8 cellular contexts compared by ENCODE assay signal in the genomic region with DNA sequence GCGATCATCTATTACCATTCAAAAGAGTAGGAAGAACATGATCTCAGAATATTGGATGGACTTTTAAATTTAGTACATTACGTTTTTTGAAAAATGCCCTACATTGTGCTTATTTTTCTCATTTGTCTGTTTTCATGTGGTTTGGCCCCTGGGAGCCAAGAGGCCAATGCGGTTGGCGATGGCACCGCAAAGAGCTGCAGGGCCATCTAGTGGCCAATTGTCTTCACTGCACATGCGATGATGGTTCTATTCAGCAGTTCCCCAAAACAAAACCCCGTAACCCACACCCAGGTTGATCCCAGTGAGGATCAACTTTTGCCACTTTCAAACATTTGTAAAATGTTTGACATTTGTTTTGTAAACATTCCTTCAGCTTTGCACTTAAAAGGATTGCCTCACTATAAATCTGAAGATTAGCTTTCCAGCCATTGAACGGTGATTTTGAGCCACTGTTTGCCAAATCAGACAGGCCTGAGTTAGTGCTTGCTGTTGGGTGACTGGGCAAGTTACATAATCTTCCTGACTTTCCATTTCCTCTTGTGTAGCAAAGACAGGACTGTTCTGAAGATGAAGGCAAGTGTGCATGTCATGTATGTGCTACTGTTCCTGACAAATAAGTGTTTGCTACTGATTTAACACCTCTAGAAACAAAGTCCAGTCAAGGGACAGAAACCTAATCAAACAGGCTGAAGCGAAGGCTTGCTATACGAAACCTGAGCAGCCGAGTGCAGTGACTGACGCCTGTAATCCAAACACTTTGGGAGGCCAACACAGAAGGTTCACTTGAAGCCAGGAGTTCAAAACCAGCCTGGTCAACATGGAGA. TPM values are rescaled to one million over a fixed set of nuclear protein-coding genes. Genes with fewer than 3 reads are reported as not detected.
A peak's percentile ranks its signal among the peaks of the same experiment; 100 is the strongest.
DNase-seq lines count a peak whose midpoint lies in the region; ATAC-seq and TF ChIP-seq lines count a peak whose summit lies in the region.

No MANE protein-coding gene starts in this region.

- no peak for TF ChIP-seq EP300 in transverse colon (IDR thresholded peaks at IDR 0.05; ENCODE audit: low read depth)

- POLR2A ChIA-PET in activated naive CD8-positive, alpha-beta T cell treated with anti-CD3 and anti-CD28 coated beads, Interleukin-2, amount 10 ng/mL, durations not matched to agents 7 days and 5 days (lab: Charles Lee): interaction anchor here (0.6 to 4.1 kb wide), 7 partner anchors 16 to 56 kb away, joined by 3 to 34 read pairs (median 9); a partner anchor contains a TSS

- H3K9me3 Mint-ChIP-seq in activated naive CD8-positive, alpha-beta T cell treated with anti-CD3 and anti-CD28 coated beads, Interleukin-2, amount 10 ng/mL, durations not matched to agents 7 days and 5 days: no peaks in the 10 kb centered on the region

- TF ChIP-seq POLR2A in transverse colon (IDR thresholded peaks at IDR 0.05): no peak

- peak overlapping the region; percentile 66 for H3K27ac Mint-ChIP-seq in activated naive CD8-positive, alpha-beta T cell treated with anti-CD3 and anti-CD28 coated beads, Interleukin-2, amount 10 ng/mL, durations not matched to agents 7 days and 5 days

- peak; percentile 95 to 99 (median 97) for TF ChIP-seq CTCF in transverse colon (IDR thresholded peaks at IDR 0.05)

- DNase-seq in ELF-1 (ENCODE audit: low read depth, low spot score) (peak; percentile 79), KBM-7 (peak; percentile 92), Right ventricle myocardium superior (peak; percentile 82), posterior cingulate gyrus (peak; percentile 40 to 95 (median 78)), transverse colon (peak; percentile 85)
- peak; percentile 79 for DNase-seq in activated naive CD8-positive, alpha-beta T cell treated with anti-CD3 and anti-CD28 coated beads, Interleukin-2, amount 10 ng/mL, durations not matched to agents 7 days and 5 days

- H3K9me3 ChIP-seq in transverse colon: no peaks in the 10 kb centered on the region

- in situ Hi-C loops in KBM-7 (cut with MboI; ENCODE audit: low pct_unique_long_range_greater_than_20kb, low sequenced_read_pairs) (loop anchor here (10.0 kb wide), 1 partner anchor 225 kb away; no protein-coding TSS in a partner anchor), transverse colon (cut with MboI; ENCODE audit: low pct_ligation_motif_present in 1 of 4, low pct_unique_long_range_greater_than_20kb in 1 of 4, low sequenced_read_pairs in 3 of 4) (loop anchor here (5.0 to 25.0 kb wide), 6 partner anchors 217 to 817 kb away; no protein-coding TSS in a partner anchor)

- H3K36me3 Mint-ChIP-seq in activated naive CD8-positive, alpha-beta T cell treated with anti-CD3 and anti-CD28 coated beads, Interleukin-2, amount 10 ng/mL, durations not matched to agents 7 days and 5 days: peaks cover 22% of the 10 kb centered on the region

- H3K4me3 ChIP-seq in transverse colon: no peak overlapping the region

- H3K4me1 Mint-ChIP-seq in activated naive CD8-positive, alpha-beta T cell treated with anti-CD3 and anti-CD28 coated beads, Interleukin-2, amount 10 ng/mL, durations not matched to agents 7 days and 5 days: peaks cover 36% of the 10 kb centered on the region

- no peaks in the 10 kb centered on the region for H3K27me3 ChIP-seq in transverse colon

- intact Hi-C loops in Right ventricle myocardium superior (cut with DNase I) (loop anchor here (2.0 to 10.0 kb wide), 2 partner anchors 229 to 805 kb away; no protein-coding TSS in a partner anchor), posterior cingulate gyrus (cut with DNase I) (loop anchor here (1.0 to 10.0 kb wide), 2 partner anchors 229 to 805 kb away; no protein-coding TSS in a partner anchor), transverse colon (cut with DNase I; ENCODE audit: low total_unique reads) (loop anchor here (5.0 to 10.0 kb wide), 2 partner anchors 227 to 815 kb away; no protein-coding TSS in a partner anchor)

- no peak overlapping the region for H3K27ac ChIP-seq in transverse colon

- peaks cover 2% of the 10 kb centered on the region for H3K27me3 Mint-ChIP-seq in activated naive CD8-positive, alpha-beta T cell treated with anti-CD3 and anti-CD28 coated beads, Interleukin-2, amount 10 ng/mL, durations not matched to agents 7 days and 5 days

- H3K36me3 ChIP-seq in transverse colon: no peaks in the 10 kb centered on the region

- 37 to 47% methylated on average over 3 to 12 of the region's 12 CpGs for WGBS in transverse colon (ENCODE audit: low coverage in 1 of 2), 2 donors

- H3K4me3 Mint-ChIP-seq in activated naive CD8-positive, alpha-beta T cell treated with anti-CD3 and anti-CD28 coated beads, Interleukin-2, amount 10 ng/mL, durations not matched to agents 7 days and 5 days: peak overlapping the region; percentile 57

- H3K4me1 ChIP-seq in transverse colon: peaks cover 0 to 13% (median 2%) of the 10 kb centered on the region in 4 donors

- ATAC-seq in SK-N-SH treated with all-trans-retinoic acid at 6 μM for 48 hours: peak; percentile 93
- peak; percentile 63 for ATAC-seq in activated naive CD8-positive, alpha-beta T cell treated with anti-CD3 and anti-CD28 coated beads, Interleukin-2, amount 10 ng/mL, durations not matched to agents 7 days and 5 days (ENCODE audit: low read depth)
- ATAC-seq in Right ventricle myocardium superior (ENCODE audit: poor library complexity): peak; percentile 94
- no peak for ATAC-seq in GM19463 (IDR thresholded peaks at IDR 0.05; ENCODE audit: unreplicated experiment)

TF ChIP-seq in SK-N-SH treated with all-trans-retinoic acid at 6 μM for 48 hours, 23 proteins besides CTCF, POLR2A, EP300 and RAD21 (continues in another document):
- TF ChIP-seq, protein P1, sequence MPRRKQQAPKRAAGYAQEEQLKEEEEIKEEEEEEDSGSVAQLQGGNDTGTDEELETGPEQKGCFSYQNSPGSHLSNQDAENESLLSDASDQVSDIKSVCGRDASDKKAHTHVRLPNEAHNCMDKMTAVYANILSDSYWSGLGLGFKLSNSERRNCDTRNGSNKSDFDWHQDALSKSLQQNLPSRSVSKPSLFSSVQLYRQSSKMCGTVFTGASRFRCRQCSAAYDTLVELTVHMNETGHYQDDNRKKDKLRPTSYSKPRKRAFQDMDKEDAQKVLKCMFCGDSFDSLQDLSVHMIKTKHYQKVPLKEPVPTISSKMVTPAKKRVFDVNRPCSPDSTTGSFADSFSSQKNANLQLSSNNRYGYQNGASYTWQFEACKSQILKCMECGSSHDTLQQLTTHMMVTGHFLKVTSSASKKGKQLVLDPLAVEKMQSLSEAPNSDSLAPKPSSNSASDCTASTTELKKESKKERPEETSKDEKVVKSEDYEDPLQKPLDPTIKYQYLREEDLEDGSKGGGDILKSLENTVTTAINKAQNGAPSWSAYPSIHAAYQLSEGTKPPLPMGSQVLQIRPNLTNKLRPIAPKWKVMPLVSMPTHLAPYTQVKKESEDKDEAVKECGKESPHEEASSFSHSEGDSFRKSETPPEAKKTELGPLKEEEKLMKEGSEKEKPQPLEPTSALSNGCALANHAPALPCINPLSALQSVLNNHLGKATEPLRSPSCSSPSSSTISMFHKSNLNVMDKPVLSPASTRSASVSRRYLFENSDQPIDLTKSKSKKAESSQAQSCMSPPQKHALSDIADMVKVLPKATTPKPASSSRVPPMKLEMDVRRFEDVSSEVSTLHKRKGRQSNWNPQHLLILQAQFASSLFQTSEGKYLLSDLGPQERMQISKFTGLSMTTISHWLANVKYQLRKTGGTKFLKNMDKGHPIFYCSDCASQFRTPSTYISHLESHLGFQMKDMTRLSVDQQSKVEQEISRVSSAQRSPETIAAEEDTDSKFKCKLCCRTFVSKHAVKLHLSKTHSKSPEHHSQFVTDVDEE (CRISPR knock-in tag; IDR thresholded peaks at IDR 0.05): no peak
- TF ChIP-seq, protein P2, sequence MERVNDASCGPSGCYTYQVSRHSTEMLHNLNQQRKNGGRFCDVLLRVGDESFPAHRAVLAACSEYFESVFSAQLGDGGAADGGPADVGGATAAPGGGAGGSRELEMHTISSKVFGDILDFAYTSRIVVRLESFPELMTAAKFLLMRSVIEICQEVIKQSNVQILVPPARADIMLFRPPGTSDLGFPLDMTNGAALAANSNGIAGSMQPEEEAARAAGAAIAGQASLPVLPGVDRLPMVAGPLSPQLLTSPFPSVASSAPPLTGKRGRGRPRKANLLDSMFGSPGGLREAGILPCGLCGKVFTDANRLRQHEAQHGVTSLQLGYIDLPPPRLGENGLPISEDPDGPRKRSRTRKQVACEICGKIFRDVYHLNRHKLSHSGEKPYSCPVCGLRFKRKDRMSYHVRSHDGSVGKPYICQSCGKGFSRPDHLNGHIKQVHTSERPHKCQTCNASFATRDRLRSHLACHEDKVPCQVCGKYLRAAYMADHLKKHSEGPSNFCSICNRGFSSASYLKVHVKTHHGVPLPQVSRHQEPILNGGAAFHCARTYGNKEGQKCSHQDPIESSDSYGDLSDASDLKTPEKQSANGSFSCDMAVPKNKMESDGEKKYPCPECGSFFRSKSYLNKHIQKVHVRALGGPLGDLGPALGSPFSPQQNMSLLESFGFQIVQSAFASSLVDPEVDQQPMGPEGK (CRISPR knock-in tag; IDR thresholded peaks at IDR 0.05; ENCODE audit: borderline replicate concordance): no peak
- TF ChIP-seq PPARA (CRISPR knock-in tag; IDR thresholded peaks at IDR 0.05; ENCODE audit: borderline replicate concordance): no peak
- TF ChIP-seq BACH2 (CRISPR knock-in tag; IDR thresholded peaks at IDR 0.05; ENCODE audit: borderline replicate concordance): no peak
- TF ChIP-seq CSDC2 (CRISPR knock-in tag; IDR thresholded peaks at IDR 0.05): no peak

RNA-seq across cellular contexts. Expression of a gene that starts 29.2 kb away (rescaled TPM):
- 100 to 1,000 TPM; 178 to 179 TPM for total RNA-seq in activated naive CD8-positive, alpha-beta T cell treated with anti-CD3 and anti-CD28 coated beads, Interleukin-2, amount 10 ng/mL, durations not matched to agents 7 days and 5 days
- 61.5 TPM for total RNA-seq in Right ventricle myocardium superior
- total RNA-seq in transverse colon: 100 to 1,000 TPM in 3 of 4 donors, 10 to 100 TPM in 1; 68.1 to 263 (median 190) TPM

RNA-seq across cellular contexts. Expression of a gene that starts 53.8 kb away (rescaled TPM):
- 1 to 10 TPM; 1.0 to 1.1 TPM for total RNA-seq in activated naive CD8-positive, alpha-beta T cell treated with anti-CD3 and anti-CD28 coated beads, Interleukin-2, amount 10 ng/mL, durations not matched to agents 7 days and 5 days
- total RNA-seq in Right ventricle myocardium superior: 5.0 TPM
- 10 to 100 TPM in 1 of 4 donors, 1 to 10 TPM in 3; 4.5 to 10.7 (median 8.3) TPM for total RNA-seq in transverse colon

RNA-seq across cellular contexts. Expression of a gene that starts 57.1 kb away (rescaled TPM):
- 10 to 100 TPM; 27.8 to 28.0 TPM for total RNA-seq in activated naive CD8-positive, alpha-beta T cell treated with anti-CD3 and anti-CD28 coated beads, Interleukin-2, amount 10 ng/mL, durations not matched to agents 7 days and 5 days
- total RNA-seq in Right ventricle myocardium superior: 12.0 TPM
- total RNA-seq in transverse colon: 10 to 100 TPM; 16.8 to 25.6 (median 20.6) TPM
